Comparison of ENCODE assay signal across 15 cellular contexts in genomic region chr17:42850964-42851363, GRCh38. TPM values are rescaled to one million over a fixed set of nuclear protein-coding genes. Genes with fewer than 3 reads are reported as not detected.
DNase-seq lines count a peak whose midpoint lies in the region; ATAC-seq and TF ChIP-seq lines count a peak whose summit lies in the region.
"Had no signal": no experiment of that assay in that cellular context is flagged by ENCODE, and none has a peak within 500 bp of the region (broad histone marks: within the 10 kb centered on the region; RNA-seq: fewer than 3 reads in every experiment).

Gene AOC3 (plus strand): TSS chr17:42851199. CDS start chr17:42851344, 145 bp downstream.

- no peak within 1 kb of the TSS for H3K18ac ChIP-seq in mesenchymal stem cell (ENCODE audit: low read depth in 1 of 2, low read length in 2 of 2)

- ATAC-seq in right cardiac atrium, result peak; percentile 52 to 58
- ATAC-seq: PC-3 had no signal

- H3K9me3 ChIP-seq in ascending aorta, result no peaks in the 10 kb centered on the region
- H3K9me3 ChIP-seq in right cardiac atrium (ENCODE audit: control insufficient read depth, low read length), result no peaks in the 10 kb centered on the region
- no peaks in the 10 kb centered on the region for H3K9me3 ChIP-seq in ovary
- H3K9me3 ChIP-seq in transverse colon, result no peaks in the 10 kb centered on the region
- H3K9me3 ChIP-seq in mesenchymal stem cell (ENCODE audit: control insufficient read depth, low read length), result no peaks in the 10 kb centered on the region

- TF ChIP-seq CTCF in ascending aorta (IDR thresholded peaks at IDR 0.05), result no peak
- TF ChIP-seq CTCF in ovary (IDR thresholded peaks at IDR 0.05), result no peak
- TF ChIP-seq CTCF in transverse colon (IDR thresholded peaks at IDR 0.05), result no peak

- H2BK120ac ChIP-seq in mesenchymal stem cell (ENCODE audit: low read depth, low read length), result no peak within 1 kb of the TSS

- H2AK5ac ChIP-seq in mesenchymal stem cell (ENCODE audit: low read length, severe bottlenecking), result no peak within 1 kb of the TSS

- no peak within 1 kb of the TSS for H3K14ac ChIP-seq in mesenchymal stem cell (ENCODE audit: low read length in 2 of 2)

- in situ Hi-C loops in transverse colon (cut with MboI; ENCODE audit: low pct_ligation_motif_present in 1 of 4, low pct_unique_long_range_greater_than_20kb in 1 of 4, low sequenced_read_pairs in 3 of 4), result loop anchor here in 1 of 4 donors (10.0 kb wide), 1 partner anchor 74 kb away; no protein-coding TSS in a partner anchor

- no peak within 1 kb of the TSS for H2BK15ac ChIP-seq in mesenchymal stem cell (ENCODE audit: low read depth, poor library complexity, severe bottlenecking)

- H3K79me1 ChIP-seq in mesenchymal stem cell (replicated peaks; ENCODE audit: low read length, poor library complexity, severe bottlenecking), result no peaks in the 10 kb centered on the region

- H3K4me1 ChIP-seq in ascending aorta (peaks cover 0 to 23% of the 10 kb centered on the region in 2 donors), right cardiac atrium (ENCODE audit: control insufficient read depth, insufficient read depth, low read length) (peaks cover 2% of the 10 kb centered on the region), ovary (ENCODE audit: insufficient read depth) (peaks cover 5% of the 10 kb centered on the region), transverse colon (peaks cover 5 to 20% (median 15%) of the 10 kb centered on the region in 4 donors), mesenchymal stem cell (ENCODE audit: control insufficient read depth, insufficient read depth, low read depth, low read length) (peaks cover 11% of the 10 kb centered on the region)

- no peak within 1 kb of the TSS for H2BK5ac ChIP-seq in mesenchymal stem cell (ENCODE audit: low read depth, low read length, poor library complexity, severe bottlenecking)

- TF ChIP-seq POLR2A in ovary (IDR thresholded peaks at IDR 0.05), result no peak
- TF ChIP-seq POLR2A in transverse colon (IDR thresholded peaks at IDR 0.05), result no peak

- TF ChIP-seq EP300 in ovary (IDR thresholded peaks at IDR 0.05) (no peak), transverse colon (IDR thresholded peaks at IDR 0.05; ENCODE audit: low read depth) (no peak)

- no peak within 1 kb of the TSS for H2AFZ ChIP-seq in mesenchymal stem cell (ENCODE audit: low read depth, low read length)

- 40% methylated on average over 9 of the region's 9 CpGs for WGBS in right cardiac atrium
- WGBS in ovary, 3 donors, result 2 to 19% (median 5%) methylated on average over 9 of the region's 9 CpGs
- 20 to 29% methylated on average over 1 to 9 of the region's 9 CpGs for WGBS in transverse colon (ENCODE audit: low coverage in 1 of 2), 2 donors
- WGBS in mesenchymal stem cell, result 71% methylated on average over 9 of the region's 9 CpGs

- DNase-seq in ascending aorta (ENCODE audit: low spot score in 2 of 2) (peak in 1 of 2 donors; percentile 80), right cardiac atrium (peak; percentile 69 to 87 (median 85)), ovary (peak in 4 of 5 donors; percentile 38 to 61 (median 58)), transverse colon (peak; percentile 38), mesenchymal stem cell (no peak), NCI-H2196 treated with DMSO at 0.1 percent for 48 hours (lab: John Stamatoyannopoulos, UW; ENCODE audit: unreplicated experiment) (no peak), NCI-H1092 treated with DMSO at 0.1 percent for 48 hours (lab: John Stamatoyannopoulos, UW) (no peak)
- DNase-seq in stimulated activated naive CD4-positive, alpha-beta T cell treated with Interleukin-2 at 50 U/mL for 16 hours (lab: John Stamatoyannopoulos, UW), result no peak
- DNase-seq: DMS79 treated with DMSO at 0.1 percent for 48 hours, naive B cell, NCI-H187, NCI-H524, PC-3, T-helper 1 cell had no signal

- H3K36me3 ChIP-seq in ascending aorta, result peaks cover 2 to 3% of the 10 kb centered on the region in 2 donors
- no peaks in the 10 kb centered on the region for H3K36me3 ChIP-seq in ovary
- H3K36me3 ChIP-seq in transverse colon, result no peaks in the 10 kb centered on the region
- H3K36me3 ChIP-seq in mesenchymal stem cell (ENCODE audit: control insufficient read depth in 1 of 2, insufficient read depth in 2 of 2, low read depth in 1 of 2, low read length in 2 of 2), result peaks cover 0 to 7% of the 10 kb centered on the region in 2 experiments

- H2BK12ac ChIP-seq in mesenchymal stem cell (ENCODE audit: low read length in 2 of 2), result no peak within 1 kb of the TSS

- intact Hi-C loops in ascending aorta (cut with DNase I), result loop anchor here (1.0 to 2.0 kb wide), 2 partner anchors 44 to 78 kb away; no protein-coding TSS in a partner anchor
- intact Hi-C loops in right cardiac atrium (cut with DNase I), result no loop called here
- intact Hi-C loops in ovary (cut with DNase I), result loop anchor here in 1 of 4 donors (10.0 kb wide), 1 partner anchor 644 kb away; no protein-coding TSS in a partner anchor
- intact Hi-C loops in transverse colon (cut with DNase I; ENCODE audit: low total_unique reads), result no loop called here

- H4K91ac ChIP-seq in mesenchymal stem cell (ENCODE audit: low read length), result no peak within 1 kb of the TSS

- no peak within 1 kb of the TSS for H4K8ac ChIP-seq in mesenchymal stem cell (ENCODE audit: low read length)

- peak within 1 kb of the TSS in 1 of 2 experiments; percentile 28 for H3K23ac ChIP-seq in mesenchymal stem cell (ENCODE audit: low read length in 2 of 2)

- H3K4me2 ChIP-seq in mesenchymal stem cell (ENCODE audit: low read length, poor library complexity, severe bottlenecking), result no peak within 1 kb of the TSS

- no peak within 1 kb of the TSS for H3K4ac ChIP-seq in mesenchymal stem cell (ENCODE audit: low read depth in 1 of 2, low read length in 2 of 2)

- H3K27me3 ChIP-seq in ascending aorta, result no peaks in the 10 kb centered on the region
- no peaks in the 10 kb centered on the region for H3K27me3 ChIP-seq in right cardiac atrium (ENCODE audit: control insufficient read depth, insufficient read depth)
- no peaks in the 10 kb centered on the region for H3K27me3 ChIP-seq in ovary
- peaks cover 23% of the 10 kb centered on the region for H3K27me3 ChIP-seq in transverse colon
- peaks cover 13 to 27% of the 10 kb centered on the region in 2 experiments for H3K27me3 ChIP-seq in mesenchymal stem cell (ENCODE audit: control insufficient read depth in 1 of 2, insufficient read depth in 1 of 2, low read length in 2 of 2)

- no peak within 1 kb of the TSS for H3K9ac ChIP-seq in mesenchymal stem cell (ENCODE audit: low read length)

- H3K27ac ChIP-seq in ascending aorta (peak within 1 kb of the TSS; percentile 83 to 84), right cardiac atrium (ENCODE audit: low read length) (peak within 1 kb of the TSS; percentile 40), ovary (no peak within 1 kb of the TSS), transverse colon (peak within 1 kb of the TSS; percentile 76 to 85 (median 79)), mesenchymal stem cell (ENCODE audit: low read length, poor library complexity, severe bottlenecking) (no peak within 1 kb of the TSS)
- H3K27ac ChIP-seq: HL-60 had no signal

- H3K4me3 ChIP-seq in ascending aorta, result peak within 1 kb of the TSS; percentile 51 to 62
- H3K4me3 ChIP-seq in right cardiac atrium (ENCODE audit: low read length), result peak within 1 kb of the TSS; percentile 37
- H3K4me3 ChIP-seq in ovary, result peak within 1 kb of the TSS; percentile 32
- H3K4me3 ChIP-seq in transverse colon, result peak within 1 kb of the TSS; percentile 18 to 46 (median 27)
- H3K4me3 ChIP-seq in mesenchymal stem cell (ENCODE audit: insufficient read depth in 1 of 2, low read depth in 1 of 2, low read length in 2 of 2), result no peak within 1 kb of the TSS

RNA-seq across cellular contexts. Expression of gene AOC3, which starts in this region (rescaled TPM):
- total RNA-seq in ascending aorta, result 128 TPM
- 10 to 100 TPM; 11.5 to 29.9 (median 24.9) TPM for total RNA-seq in right cardiac atrium
- 29.1 TPM for polyA plus RNA-seq in right cardiac atrium
- total RNA-seq in ovary, result 100 to 1,000 TPM in 1 of 7 donors, 10 to 100 TPM in 3, 1 to 10 TPM in 2, under 1 TPM in 1; 0.72 to 112 (median 12.4) TPM
- 100 to 1,000 TPM in 1 of 2 donors, 10 to 100 TPM in 1; 22.5 to 197 TPM for polyA plus RNA-seq in ovary
- total RNA-seq in transverse colon, result 100 to 1,000 TPM in 1 of 4 donors, 10 to 100 TPM in 3; 14.3 to 134 (median 35.2) TPM
- polyA plus RNA-seq in mesenchymal stem cell (2013, experiment 1 of 2), result 0.12 TPM
- polyA plus RNA-seq in mesenchymal stem cell (2013, experiment 2 of 2), result 0.08 TPM

Comparison
In these comparisons a context has a peak if more than half of its experiments do, and no peak if none do; other contexts are left out.
1. DNase-seq: peak in right cardiac atrium (3 of 3), ovary (4 of 5) and transverse colon (single experiment); none in mesenchymal stem cell (single experiment), NCI-H2196 treated with DMSO at 0.1 percent for 48 hours (single experiment), stimulated activated naive CD4-positive, alpha-beta T cell treated with Interleukin-2 at 50 U/mL for 16 hours (single experiment) and NCI-H1092 treated with DMSO at 0.1 percent for 48 hours (single experiment).
2. H3K27ac ChIP-seq: peak in ascending aorta (2 of 2), right cardiac atrium (single experiment) and transverse colon (4 of 4); none in ovary (0 of 2) and mesenchymal stem cell (single experiment).
3. H3K4me3 ChIP-seq: peak in ascending aorta (2 of 2), right cardiac atrium (single experiment), ovary (single experiment) and transverse colon (4 of 4); none in mesenchymal stem cell (0 of 2).